20 cellular contexts compared by ENCODE assay signal in genomic region chrX:117641913-117642656, GRCh38.
"Had no signal": no experiment of that assay in that cellular context is flagged by ENCODE, and none has a peak within 500 bp of the region (broad histone marks: within the 10 kb centered on the region; RNA-seq: fewer than 3 reads in every experiment).

No MANE protein-coding gene starts in this region.

- FAIRE-seq: RCC 7860 had no signal

- H3K4me1 ChIP-seq: SJSA1 had no signal

- H3K36me3 ChIP-seq: MG63, SJSA1 had no signal

- H3K27ac ChIP-seq: SJSA1, SK-N-MC had no signal

- H3K27me3 ChIP-seq: MG63, SJSA1 had no signal

- H3K9me3 ChIP-seq: MG63, SJSA1 had no signal

- H3K4me3 ChIP-seq: MG63, SJSA1, SK-N-MC had no signal

- DNase-seq: IMR-90, Karpas-422, KG1, MG63, NCI-H1092, NCI-H1105 treated with DMSO at 0.1 percent for 48 hours, NCI-H1417 treated with DMSO at 0.1 percent for 48 hours, NCI-H187, NCI-H2081, NCI-H2107, NCI-H2227 treated with DMSO at 0.1 percent for 48 hours, NCI-H524, NCI-H526 treated with DMSO at 0.1 percent for 48 hours, NCI-H748 treated with DMSO at 0.1 percent for 48 hours, Right ventricle myocardium superior, RPMI8226, SIG-M5 had no signal
